Comparison of ENCODE assay signal across 16 cellular contexts in the genomic region with DNA sequence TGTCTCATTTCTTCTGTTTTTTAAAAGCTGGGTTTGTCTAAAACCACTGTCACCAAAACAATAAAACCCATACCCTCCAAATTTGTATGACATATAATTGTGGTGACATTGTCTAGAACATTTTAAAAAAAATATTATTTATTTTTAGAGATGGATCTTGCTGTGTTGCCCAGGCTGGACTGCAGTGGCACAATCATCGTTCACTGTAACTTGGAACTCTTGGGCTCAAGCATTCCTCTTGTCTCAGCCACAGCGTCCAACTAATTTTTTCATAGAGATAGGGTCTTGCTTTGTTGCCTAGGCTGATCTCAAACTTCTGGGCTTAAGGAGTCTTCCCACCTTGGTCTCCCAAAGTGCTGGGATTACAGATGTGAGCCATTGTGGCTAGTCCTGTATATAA.
DNase-seq lines count a peak whose midpoint lies in the region; ATAC-seq, FAIRE-seq and TF ChIP-seq lines count a peak whose summit lies in the region.
"Had no signal": no experiment of that assay in that cellular context is flagged by ENCODE, and none has a peak within 500 bp of the region (broad histone marks: within the 10 kb centered on the region; RNA-seq: fewer than 3 reads in every experiment).

No MANE protein-coding gene starts in this region.

- no peak for TF ChIP-seq POLR2A in H54 (IDR thresholded peaks at IDR 0.05; ENCODE audit: low read depth, low read length)

- H3K36me3 Mint-ChIP-seq in immature natural killer cell = no peaks in the 10 kb centered on the region

- H3K9me3 ChIP-seq in right atrium auricular region (no peaks in the 10 kb centered on the region), HEK293 (ENCODE audit: control insufficient read depth, insufficient read depth, low read depth, low read length) (no peaks in the 10 kb centered on the region), muscle layer of duodenum (ENCODE audit: control insufficient read depth in 1 of 2, low read length in 2 of 2) (no peaks in the 10 kb centered on the region)
- H3K9me3 ChIP-seq: BE2C, Caco-2, HAP-1 had no signal

- peaks cover 0 to 4% (median 0%) of the 10 kb centered on the region in 3 donors for H3K27me3 Mint-ChIP-seq in immature natural killer cell (ENCODE audit: low read depth in 3 of 3)
- H3K27me3 Mint-ChIP-seq: CD8-positive, alpha-beta memory T cell had no signal

- H3K4me1 ChIP-seq in right atrium auricular region (peaks cover 0 to 81% of the 10 kb centered on the region in 2 donors), HEK293 (ENCODE audit: control insufficient read depth, insufficient read depth, low read length) (peaks cover 23% of the 10 kb centered on the region), muscle layer of duodenum (ENCODE audit: control insufficient read depth in 1 of 2, insufficient read depth in 2 of 2, low read length in 2 of 2) (peaks cover 7 to 60% of the 10 kb centered on the region in 2 donors)

- POLR2A ChIA-PET in HEK293 (lab: Yijun Ruan, JAX) = no interaction called here

- intact Hi-C loops in Right ventricle myocardium inferior (cut with DNase I) = loop anchor here (5.0 kb wide), 1 partner anchor 76 kb away; no protein-coding TSS in a partner anchor

- H3K4me1 Mint-ChIP-seq in immature natural killer cell = peaks cover 58 to 64% of the 10 kb centered on the region in 2 donors

- no peak overlapping the region for H3K27ac Mint-ChIP-seq in immature natural killer cell
- H3K27ac Mint-ChIP-seq: CD8-positive, alpha-beta memory T cell had no signal

- H3K36me3 ChIP-seq in right atrium auricular region = no peaks in the 10 kb centered on the region
- no peaks in the 10 kb centered on the region for H3K36me3 ChIP-seq in HEK293 (ENCODE audit: control insufficient read depth in 2 of 2, insufficient read depth in 1 of 2, low read length in 2 of 2)
- H3K36me3 ChIP-seq in muscle layer of duodenum (ENCODE audit: control insufficient read depth in 1 of 2, insufficient read depth in 2 of 2, low read length in 2 of 2) = no peaks in the 10 kb centered on the region
- H3K36me3 ChIP-seq: BE2C, HAP-1 had no signal

- H3K27ac ChIP-seq in right atrium auricular region (peak overlapping the region; percentile 3 to 80), HEK293 (ENCODE audit: extremely low read depth, low read depth, low read length) (no peak overlapping the region), muscle layer of duodenum (ENCODE audit: low read length) (peak overlapping the region; percentile 46)

- CTCF ChIA-PET in HEK293 (lab: Yijun Ruan, JAX) = interaction anchor here (0.6 kb wide), 1 partner anchor 66 kb away, joined by 3 read pairs; no protein-coding TSS in a partner anchor

- H3K4me3 ChIP-seq in right atrium auricular region (no peak overlapping the region), HEK293 (ENCODE audit: low read depth, low read length) (no peak overlapping the region), muscle layer of duodenum (ENCODE audit: low read depth in 1 of 2, low read length in 2 of 2) (no peak overlapping the region)
- H3K4me3 ChIP-seq: HAP-1 had no signal

- no peak for FAIRE-seq in H54 (lab: Jason Lieb, UNC)
- FAIRE-seq: GM19239 had no signal

- TF ChIP-seq CTCF in right atrium auricular region (IDR thresholded peaks at IDR 0.05) (no peak), HEK293 (tag by site-specific recombination; IDR thresholded peaks at IDR 0.05) (no peak)

- H3K27me3 ChIP-seq in right atrium auricular region (no peaks in the 10 kb centered on the region), muscle layer of duodenum (ENCODE audit: low read depth, low read length) (no peaks in the 10 kb centered on the region)
- H3K27me3 ChIP-seq: BE2C had no signal

- no peaks in the 10 kb centered on the region for H3K9me3 Mint-ChIP-seq in immature natural killer cell
- H3K9me3 Mint-ChIP-seq: CD8-positive, alpha-beta memory T cell had no signal

- no peak overlapping the region for H3K4me3 Mint-ChIP-seq in immature natural killer cell
- H3K4me3 Mint-ChIP-seq: CD8-positive, alpha-beta memory T cell had no signal

- ATAC-seq in Right ventricle myocardium inferior = no peak

- no peak for DNase-seq in right atrium auricular region (ENCODE audit: low spot score)
- DNase-seq in Right ventricle myocardium inferior (ENCODE audit: missing footprints) = no peak
- DNase-seq in superior temporal gyrus (ENCODE audit: extremely low spot score) = peak; percentile 10
- DNase-seq in immature natural killer cell = no peak
- no peak for DNase-seq in H54 (ENCODE audit: insufficient read length, low spot score)
- DNase-seq in activated naive CD4-positive, alpha-beta T cell (lab: John Stamatoyannopoulos, UW) = no peak
- DNase-seq: BE2C; Caco-2; CD8-positive, alpha-beta memory T cell; GF-D8; GOT3; IMR-90 had no signal

TF ChIP-seq in HEK293, 187 proteins besides CTCF, POLR2A, EP300 and RAD21:
- TF ChIP-seq, protein P1, sequence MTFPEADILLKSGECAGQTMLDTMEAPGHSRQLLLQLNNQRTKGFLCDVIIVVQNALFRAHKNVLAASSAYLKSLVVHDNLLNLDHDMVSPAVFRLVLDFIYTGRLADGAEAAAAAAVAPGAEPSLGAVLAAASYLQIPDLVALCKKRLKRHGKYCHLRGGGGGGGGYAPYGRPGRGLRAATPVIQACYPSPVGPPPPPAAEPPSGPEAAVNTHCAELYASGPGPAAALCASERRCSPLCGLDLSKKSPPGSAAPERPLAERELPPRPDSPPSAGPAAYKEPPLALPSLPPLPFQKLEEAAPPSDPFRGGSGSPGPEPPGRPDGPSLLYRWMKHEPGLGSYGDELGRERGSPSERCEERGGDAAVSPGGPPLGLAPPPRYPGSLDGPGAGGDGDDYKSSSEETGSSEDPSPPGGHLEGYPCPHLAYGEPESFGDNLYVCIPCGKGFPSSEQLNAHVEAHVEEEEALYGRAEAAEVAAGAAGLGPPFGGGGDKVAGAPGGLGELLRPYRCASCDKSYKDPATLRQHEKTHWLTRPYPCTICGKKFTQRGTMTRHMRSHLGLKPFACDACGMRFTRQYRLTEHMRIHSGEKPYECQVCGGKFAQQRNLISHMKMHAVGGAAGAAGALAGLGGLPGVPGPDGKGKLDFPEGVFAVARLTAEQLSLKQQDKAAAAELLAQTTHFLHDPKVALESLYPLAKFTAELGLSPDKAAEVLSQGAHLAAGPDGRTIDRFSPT (tag by site-specific recombination; IDR thresholded peaks at IDR 0.05) = no peak
- TF ChIP-seq ZNF791 (tag by site-specific recombination; IDR thresholded peaks at IDR 0.05) (no peak), ZNF121 (tag by site-specific recombination; IDR thresholded peaks at IDR 0.05) (peak; percentile 57; the same call in 1 of the 2 replicates)
- TF ChIP-seq, protein P2, sequence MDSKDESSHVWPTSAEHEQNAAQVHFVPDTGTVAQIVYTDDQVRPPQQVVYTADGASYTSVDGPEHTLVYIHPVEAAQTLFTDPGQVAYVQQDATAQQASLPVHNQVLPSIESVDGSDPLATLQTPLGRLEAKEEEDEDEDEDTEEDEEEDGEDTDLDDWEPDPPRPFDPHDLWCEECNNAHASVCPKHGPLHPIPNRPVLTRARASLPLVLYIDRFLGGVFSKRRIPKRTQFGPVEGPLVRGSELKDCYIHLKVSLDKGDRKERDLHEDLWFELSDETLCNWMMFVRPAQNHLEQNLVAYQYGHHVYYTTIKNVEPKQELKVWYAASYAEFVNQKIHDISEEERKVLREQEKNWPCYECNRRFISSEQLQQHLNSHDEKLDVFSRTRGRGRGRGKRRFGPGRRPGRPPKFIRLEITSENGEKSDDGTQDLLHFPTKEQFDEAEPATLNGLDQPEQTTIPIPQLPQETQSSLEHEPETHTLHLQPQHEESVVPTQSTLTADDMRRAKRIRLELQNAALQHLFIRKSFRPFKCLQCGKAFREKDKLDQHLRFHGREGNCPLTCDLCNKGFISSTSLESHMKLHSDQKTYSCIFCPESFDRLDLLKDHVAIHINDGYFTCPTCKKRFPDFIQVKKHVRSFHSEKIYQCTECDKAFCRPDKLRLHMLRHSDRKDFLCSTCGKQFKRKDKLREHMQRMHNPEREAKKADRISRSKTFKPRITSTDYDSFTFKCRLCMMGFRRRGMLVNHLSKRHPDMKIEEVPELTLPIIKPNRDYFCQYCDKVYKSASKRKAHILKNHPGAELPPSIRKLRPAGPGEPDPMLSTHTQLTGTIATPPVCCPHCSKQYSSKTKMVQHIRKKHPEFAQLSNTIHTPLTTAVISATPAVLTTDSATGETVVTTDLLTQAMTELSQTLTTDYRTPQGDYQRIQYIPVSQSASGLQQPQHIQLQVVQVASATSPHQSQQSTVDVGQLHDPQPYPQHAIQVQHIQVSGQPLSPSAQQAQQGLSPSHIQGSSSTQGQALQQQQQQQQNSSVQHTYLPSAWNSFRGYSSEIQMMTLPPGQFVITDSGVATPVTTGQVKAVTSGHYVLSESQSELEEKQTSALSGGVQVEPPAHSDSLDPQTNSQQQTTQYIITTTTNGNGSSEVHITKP (tag by site-specific recombination; IDR thresholded peaks at IDR 0.05) = no peak
- TF ChIP-seq, protein P3, sequence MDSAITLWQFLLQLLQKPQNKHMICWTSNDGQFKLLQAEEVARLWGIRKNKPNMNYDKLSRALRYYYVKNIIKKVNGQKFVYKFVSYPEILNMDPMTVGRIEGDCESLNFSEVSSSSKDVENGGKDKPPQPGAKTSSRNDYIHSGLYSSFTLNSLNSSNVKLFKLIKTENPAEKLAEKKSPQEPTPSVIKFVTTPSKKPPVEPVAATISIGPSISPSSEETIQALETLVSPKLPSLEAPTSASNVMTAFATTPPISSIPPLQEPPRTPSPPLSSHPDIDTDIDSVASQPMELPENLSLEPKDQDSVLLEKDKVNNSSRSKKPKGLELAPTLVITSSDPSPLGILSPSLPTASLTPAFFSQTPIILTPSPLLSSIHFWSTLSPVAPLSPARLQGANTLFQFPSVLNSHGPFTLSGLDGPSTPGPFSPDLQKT (IDR thresholded peaks at IDR 0.05; ENCODE audit: borderline replicate concordance, low read depth, low read length) = no peak
TF ChIP-seq in HEK293: peak in this region for 1.
